Comparison of ENCODE assay signal across 17 cellular contexts in the genomic region with DNA sequence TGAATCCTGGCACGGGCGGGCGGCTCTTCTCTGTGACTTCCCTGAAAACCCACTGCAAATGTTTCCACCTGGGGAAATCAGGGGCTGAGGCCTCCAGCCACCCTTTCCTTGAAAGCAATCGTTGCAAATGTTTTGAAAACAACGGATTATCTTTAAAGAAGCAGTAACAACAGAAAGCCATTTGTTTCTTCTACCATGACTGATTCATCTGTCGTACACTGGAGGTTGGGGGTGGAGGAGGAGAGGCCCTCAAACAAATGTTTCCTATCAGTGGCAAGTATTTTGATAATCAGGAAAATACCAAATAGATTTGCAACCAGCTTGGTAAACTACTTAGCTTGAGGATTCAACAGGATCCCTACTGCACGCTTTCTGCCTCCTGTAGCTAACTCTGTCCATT.
DNase-seq lines count a peak whose midpoint lies in the region; ATAC-seq and TF ChIP-seq lines count a peak whose summit lies in the region.
"Had no signal": no experiment of that assay in that cellular context is flagged by ENCODE, and none has a peak within 500 bp of the region (broad histone marks: within the 10 kb centered on the region; RNA-seq: fewer than 3 reads in every experiment).

No MANE protein-coding gene starts in this region.

- no peaks in the 10 kb centered on the region for H3K9me3 Mint-ChIP-seq in nephron
- H3K9me3 Mint-ChIP-seq: activated T-helper 2 cell treated with anti-CD3 and anti-CD28 coated beads, Interferon-gamma antibody, Interleukin-2, Interleukin-4, amounts not matched to agents 10 μg/mL and 5 μg/mL and 100 μg/mL, durations not matched to agents 14 hours and 24 hours and 36 hours; T-helper 1 cell treated with Interleukin-12 subunit alpha and Interleukin-12 subunit beta and Interleukin-4 antibody, amounts not matched to agents 30 μg/mL and 1 μg/mL, for 36 hours had no signal

- POLR2A ChIA-PET in OCI-LY7 (lab: Charles Lee): interaction anchor here (1.3 kb wide), 1 partner anchor 10 kb away, joined by 5 read pairs; no protein-coding TSS in a partner anchor

- DNase-seq in left ventricle myocardium inferior: no peak
- DNase-seq in right cardiac atrium: no peak
- DNase-seq in esophagus squamous epithelium (lab: John Stamatoyannopoulos, UW): no peak
- no peak for DNase-seq in SKM-1 (lab: John Stamatoyannopoulos, UW; ENCODE audit: unreplicated experiment)
- DNase-seq in cortex of kidney (lab: John Stamatoyannopoulos, UW): no peak
- DNase-seq in NCI-H187 treated with DMSO at 0.1 percent for 48 hours (lab: John Stamatoyannopoulos, UW): no peak
- no peak for DNase-seq in OCI-LY7 (ENCODE audit: low spot score)
- DNase-seq: activated CD4-positive, CD25-positive, alpha-beta regulatory T cell; amygdala; hippocampal formation; NCI-H1417; spleen had no signal

- TF ChIP-seq CTCF in left ventricle myocardium inferior (IDR thresholded peaks at IDR 0.05; ENCODE audit: borderline replicate concordance) (no peak), esophagus squamous epithelium (IDR thresholded peaks at IDR 0.05) (no peak), nephron (IDR thresholded peaks at IDR 0.05; ENCODE audit: unreplicated experiment in 3 of 3) (no peak), OCI-LY7 (conservative IDR thresholded peaks at IDR 0.05; ENCODE audit: low read length) (no peak)

- H3K4me3 ChIP-seq in left ventricle myocardium inferior (no peak overlapping the region), right cardiac atrium (ENCODE audit: low read length) (no peak overlapping the region), esophagus squamous epithelium (no peak overlapping the region), OCI-LY7 (ENCODE audit: low read depth, low read length, poor library complexity, severe bottlenecking) (no peak overlapping the region)
- H3K4me3 ChIP-seq: GM12878, spleen had no signal

- H3K4me2 ChIP-seq in OCI-LY7 (ENCODE audit: low read length): no peak overlapping the region

- H3K4me3 Mint-ChIP-seq in nephron: peak overlapping the region in 1 of 3 experiments; percentile 12
- H3K4me3 Mint-ChIP-seq: T-helper 1 cell treated with Interleukin-12 subunit alpha and Interleukin-12 subunit beta and Interleukin-4 antibody, amounts not matched to agents 30 μg/mL and 1 μg/mL, for 36 hours had no signal

- H3K36me3 ChIP-seq in left ventricle myocardium inferior: no peaks in the 10 kb centered on the region
- H3K36me3 ChIP-seq in esophagus squamous epithelium: no peaks in the 10 kb centered on the region
- no peaks in the 10 kb centered on the region for H3K36me3 ChIP-seq in OCI-LY7 (ENCODE audit: insufficient read depth, low read length)
- H3K36me3 ChIP-seq: spleen had no signal

- WGBS in right cardiac atrium: 55% methylated on average over 7 of the region's 7 CpGs
- 61 to 66% methylated on average over 7 of the region's 7 CpGs for WGBS in esophagus squamous epithelium, 2 donors

- H2AFZ ChIP-seq in OCI-LY7 (ENCODE audit: low read length): no peak overlapping the region
- H2AFZ ChIP-seq: parathyroid adenoma had no signal

- intact Hi-C loops in left ventricle myocardium inferior (cut with micrococcal nuclease) (loop anchor here (5.0 kb wide), 1 partner anchor 337 kb away; no protein-coding TSS in a partner anchor), right cardiac atrium (cut with DNase I) (loop anchor here (5.0 to 10.0 kb wide), 6 partner anchors 112 to 405 kb away; a partner anchor contains a TSS), esophagus squamous epithelium (cut with DNase I) (loop anchor here (10.0 kb wide), 2 partner anchors 115 to 335 kb away; a partner anchor contains a TSS), OCI-LY7 (cut with micrococcal nuclease; ENCODE audit: unreplicated experiment) (loop anchor here (5.0 to 10.0 kb wide), 2 partner anchors 155 to 337 kb away; no protein-coding TSS in a partner anchor)

- ATAC-seq in right cardiac atrium: no peak
- ATAC-seq: GM12878 had no signal

- no peak for TF ChIP-seq POLR2A in esophagus squamous epithelium (IDR thresholded peaks at IDR 0.05)

- H3K4me1 Mint-ChIP-seq in nephron: peaks cover 83% of the 10 kb centered on the region

- H4K20me1 ChIP-seq in OCI-LY7 (ENCODE audit: insufficient read depth, low read length): no peaks in the 10 kb centered on the region

- no peaks in the 10 kb centered on the region for H3K36me3 Mint-ChIP-seq in nephron (ENCODE audit: low read depth)

- peak overlapping the region; percentile 75 to 80 (median 79) for H3K27ac Mint-ChIP-seq in nephron
- H3K27ac Mint-ChIP-seq: activated T-helper 2 cell treated with anti-CD3 and anti-CD28 coated beads, Interferon-gamma antibody, Interleukin-2, Interleukin-4, amounts not matched to agents 10 μg/mL and 5 μg/mL and 100 μg/mL, durations not matched to agents 14 hours and 24 hours and 36 hours; T-helper 1 cell treated with Interleukin-12 subunit alpha and Interleukin-12 subunit beta and Interleukin-4 antibody, amounts not matched to agents 30 μg/mL and 1 μg/mL, for 36 hours had no signal

- H3K4me1 ChIP-seq in left ventricle myocardium inferior (peaks cover 87% of the 10 kb centered on the region), right cardiac atrium (ENCODE audit: control insufficient read depth, insufficient read depth, low read length) (peaks cover 3% of the 10 kb centered on the region), esophagus squamous epithelium (peaks cover 0 to 63% (median 6%) of the 10 kb centered on the region in 3 donors), OCI-LY7 (ENCODE audit: insufficient read depth, low read length, poor library complexity, severe bottlenecking) (no peaks in the 10 kb centered on the region)
- H3K4me1 ChIP-seq: parathyroid adenoma, spleen had no signal

- peak overlapping the region; percentile 68 for H3K27ac ChIP-seq in left ventricle myocardium inferior (replicated peaks)
- H3K27ac ChIP-seq in right cardiac atrium (ENCODE audit: low read length): no peak overlapping the region
- peak overlapping the region in 3 of 4 donors; percentile 56 to 81 (median 72) for H3K27ac ChIP-seq in esophagus squamous epithelium
- H3K27ac ChIP-seq in OCI-LY7 (ENCODE audit: low read depth, low read length, poor library complexity, severe bottlenecking): no peak overlapping the region
- H3K27ac ChIP-seq: parathyroid adenoma, spleen had no signal

- no peaks in the 10 kb centered on the region for H3K27me3 Mint-ChIP-seq in nephron (ENCODE audit: low read depth)

- CTCF ChIA-PET in OCI-LY7 (lab: Charles Lee; ENCODE audit: unreplicated experiment): no interaction called here

- no peaks in the 10 kb centered on the region for H3K9me2 ChIP-seq in OCI-LY7 (ENCODE audit: insufficient read depth, low read length)

- H3K79me2 ChIP-seq in OCI-LY7 (ENCODE audit: insufficient read depth, low read depth, low read length): no peaks in the 10 kb centered on the region
- H3K79me2 ChIP-seq: parathyroid adenoma had no signal

- BruUV-seq in OCI-LY7 (replicated peaks; lab: Mats Ljungman, UMichigan): no TSS peak

- H3K9me3 ChIP-seq in left ventricle myocardium inferior (replicated peaks) (no peaks in the 10 kb centered on the region), right cardiac atrium (ENCODE audit: control insufficient read depth, low read length) (no peaks in the 10 kb centered on the region), esophagus squamous epithelium (no peaks in the 10 kb centered on the region), OCI-LY7 (ENCODE audit: low read length) (no peaks in the 10 kb centered on the region)
- H3K9me3 ChIP-seq: spleen had no signal

- H3K27me3 ChIP-seq in left ventricle myocardium inferior (ENCODE audit: low read depth): no peaks in the 10 kb centered on the region
- no peaks in the 10 kb centered on the region for H3K27me3 ChIP-seq in right cardiac atrium (ENCODE audit: control insufficient read depth, insufficient read depth)
- no peaks in the 10 kb centered on the region for H3K27me3 ChIP-seq in esophagus squamous epithelium
- H3K27me3 ChIP-seq: spleen had no signal

Comparison
In these comparisons a context has a peak if more than half of its experiments do, and no peak if none do; other contexts are left out.
1. H3K27ac ChIP-seq: peak in left ventricle myocardium inferior (single experiment) and esophagus squamous epithelium (3 of 4); none in right cardiac atrium (single experiment) and OCI-LY7 (single experiment).